ENCODE assay signal across 17 cellular contexts in the genomic region with DNA sequence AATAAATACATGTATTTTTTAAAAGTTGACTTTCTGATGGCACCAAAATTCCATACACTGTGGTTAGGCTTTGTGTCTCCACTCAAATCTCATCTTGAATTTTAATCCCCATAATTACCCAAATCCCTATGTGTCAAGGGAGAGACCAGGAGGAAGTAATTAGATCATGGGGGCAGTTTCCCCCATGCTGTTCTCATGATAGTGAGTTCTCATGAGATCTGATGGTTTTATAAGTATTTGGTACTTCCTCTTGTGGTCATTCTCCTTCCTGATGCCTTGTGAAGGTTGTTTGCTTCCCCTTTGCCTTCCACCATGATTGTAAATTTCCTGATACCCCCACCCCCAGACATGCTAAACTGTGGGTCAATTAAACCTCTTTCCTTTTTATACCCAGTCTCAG.
"Had no signal": no experiment of that assay in that cellular context is flagged by ENCODE, and none has a peak within 500 bp of the region (broad histone marks: within the 10 kb centered on the region; RNA-seq: fewer than 3 reads in every experiment).

No MANE protein-coding gene starts in this region.

- H3K4me1 ChIP-seq: esophagus squamous epithelium, gastroesophageal sphincter, stomach, transverse colon had no signal

- H3K9me3 ChIP-seq: esophagus squamous epithelium, gastroesophageal sphincter, thoracic aorta, transverse colon had no signal

- DNase-seq: esophagus squamous epithelium; foreskin fibroblast; glutamatergic neuron; islet precursor cell; mammary epithelial cell; naive thymus-derived CD4-positive, alpha-beta T cell; ovary; right cardiac atrium; small intestine; stimulated activated CD4-positive, alpha-beta T cell treated with anti-CD3 and anti-CD28 coated beads, Interleukin-12 subunit alpha, Interleukin-12 subunit beta, amount 100 ng/mL, for 4 hours; stimulated activated naive CD4-positive, alpha-beta T cell; stomach; substantia nigra; transverse colon had no signal

- H3K27me3 ChIP-seq: esophagus squamous epithelium, gastroesophageal sphincter, stomach, transverse colon had no signal

- H3K4me3 ChIP-seq: esophagus squamous epithelium, gastroesophageal sphincter, ovary, stomach, thoracic aorta, transverse colon had no signal

- H3K36me3 ChIP-seq: esophagus squamous epithelium, gastroesophageal sphincter, ovary, stomach, thoracic aorta, transverse colon had no signal

- ATAC-seq: gastroesophageal sphincter; left lobe of liver; naive thymus-derived CD4-positive, alpha-beta T cell; right cardiac atrium had no signal

- H3K27ac ChIP-seq: esophagus squamous epithelium, gastroesophageal sphincter, ovary, stomach, thoracic aorta, transverse colon had no signal
